ENCODE assay signal across 1 cellular context in genomic region chr1:57124768-57125446, GRCh38.
TF ChIP-seq lines count a peak whose summit lies in the region.

No MANE protein-coding gene starts in this region.

TF ChIP-seq in K562, 482 proteins besides CTCF, POLR2A, EP300 and RAD21 (continued from another document):
- TF ChIP-seq HMBOX1 (IDR thresholded peaks at IDR 0.05): no peak
